In genomic region chr1:47432071-47433036, GRCh38 we compare ENCODE assay signal across 8 cellular contexts. TPM values are rescaled to one million over a fixed set of nuclear protein-coding genes. Genes with fewer than 3 reads are reported as not detected.
DNase-seq lines count a peak whose midpoint lies in the region; ATAC-seq and TF ChIP-seq lines count a peak whose summit lies in the region.

No MANE protein-coding gene starts in this region.

- POLR2A ChIA-PET in naive thymus-derived CD4-positive, alpha-beta T cell (lab: Charles Lee), result no interaction called here

- no peaks in the 10 kb centered on the region for H3K79me2 ChIP-seq in fibroblast of lung (ENCODE audit: control insufficient read depth, insufficient read depth, low read length)

- TF ChIP-seq CTCF in fibroblast of lung (conservative IDR thresholded peaks at IDR 0.05 in 1 of 2, IDR thresholded peaks at IDR 0.05 in 1 of 2; ENCODE audit: low read depth in 1 of 2, low read length in 2 of 2), result peak; percentile 78 to 87

- H3K27ac Mint-ChIP-seq in naive thymus-derived CD4-positive, alpha-beta T cell, result peak overlapping the region in 2 of 9 donors; percentile 38 to 55

- H3K4me3 Mint-ChIP-seq in naive thymus-derived CD4-positive, alpha-beta T cell, result peak overlapping the region; percentile 30 to 81 (median 75)

- H3K9me3 ChIP-seq in HAP-1 (no peaks in the 10 kb centered on the region), NT2/D1 (ENCODE audit: insufficient read depth, low read length) (peaks cover 30% of the 10 kb centered on the region), fibroblast of lung (ENCODE audit: control insufficient read depth, insufficient read depth, low read depth, low read length) (no peaks in the 10 kb centered on the region), thymus (ENCODE audit: control insufficient read depth) (no peaks in the 10 kb centered on the region)
- no peaks in the 10 kb centered on the region for H3K9me3 ChIP-seq in naive thymus-derived CD4-positive, alpha-beta T cell (ENCODE audit: control insufficient read depth in 2 of 3, low read length in 3 of 3)

- H3K9me3 Mint-ChIP-seq in naive thymus-derived CD4-positive, alpha-beta T cell, result peaks cover 0 to 3% (median 0%) of the 10 kb centered on the region in 11 donors

- H3K36me3 ChIP-seq in HAP-1 (replicated peaks) (peaks cover 21% of the 10 kb centered on the region), NT2/D1 (ENCODE audit: insufficient read depth, insufficient read length, low read length) (no peaks in the 10 kb centered on the region), fibroblast of lung (ENCODE audit: control insufficient read depth, insufficient read depth, low read length) (no peaks in the 10 kb centered on the region), thymus (ENCODE audit: control insufficient read depth, insufficient read depth) (no peaks in the 10 kb centered on the region)
- H3K36me3 ChIP-seq in naive thymus-derived CD4-positive, alpha-beta T cell (ENCODE audit: control insufficient read depth in 2 of 3, insufficient read depth in 3 of 3, low read length in 3 of 3), result no peaks in the 10 kb centered on the region

- intact Hi-C loops in naive thymus-derived CD4-positive, alpha-beta T cell (cut with micrococcal nuclease), result loop anchor here (1.0 to 10.0 kb wide), 3 partner anchors 278 to 938 kb away; no protein-coding TSS in a partner anchor

- peaks cover 25 to 47% (median 39%) of the 10 kb centered on the region in 7 donors for H3K4me1 Mint-ChIP-seq in naive thymus-derived CD4-positive, alpha-beta T cell

- H3K4me1 ChIP-seq in HAP-1 (peaks cover 5% of the 10 kb centered on the region), NT2/D1 (ENCODE audit: insufficient read depth, insufficient read length) (peaks cover 14% of the 10 kb centered on the region), fibroblast of lung (ENCODE audit: control insufficient read depth, extremely low read depth, insufficient read depth, low read length) (peaks cover 2% of the 10 kb centered on the region), thymus (ENCODE audit: control insufficient read depth, insufficient read depth, low read length) (peaks cover 5% of the 10 kb centered on the region)
- H3K4me1 ChIP-seq in naive thymus-derived CD4-positive, alpha-beta T cell (ENCODE audit: control insufficient read depth in 2 of 2, insufficient read depth in 2 of 2, low read length in 2 of 2), result peaks cover 8 to 38% of the 10 kb centered on the region in 2 donors

- H3K27me3 ChIP-seq in HAP-1 (ENCODE audit: low read depth) (no peaks in the 10 kb centered on the region), NT2/D1 (ENCODE audit: insufficient read depth, insufficient read length) (peaks cover 50% of the 10 kb centered on the region), fibroblast of lung (ENCODE audit: control insufficient read depth, insufficient read depth, low read length) (no peaks in the 10 kb centered on the region), thymus (ENCODE audit: control insufficient read depth, insufficient read depth) (peaks cover 42% of the 10 kb centered on the region)
- H3K27me3 ChIP-seq in naive thymus-derived CD4-positive, alpha-beta T cell (ENCODE audit: control insufficient read depth in 2 of 2, insufficient read depth in 2 of 2, low read length in 2 of 2), result peaks cover 0 to 25% of the 10 kb centered on the region in 2 donors

- H3K36me3 Mint-ChIP-seq in naive thymus-derived CD4-positive, alpha-beta T cell, result peaks cover 0 to 18% (median 0%) of the 10 kb centered on the region in 5 donors

- WGBS in thymus, result 8% methylated on average over 32 of the region's 32 CpGs

- H3K27me3 Mint-ChIP-seq in naive thymus-derived CD4-positive, alpha-beta T cell, result peaks cover 46 to 52% (median 49%) of the 10 kb centered on the region in 5 donors

- H3K27ac ChIP-seq in fibroblast of lung (ENCODE audit: insufficient read depth, low read length) (no peak overlapping the region), thymus (ENCODE audit: low read depth) (no peak overlapping the region)
- no peak overlapping the region for H3K27ac ChIP-seq in naive thymus-derived CD4-positive, alpha-beta T cell (ENCODE audit: low read depth, low read length)

- H3K9ac ChIP-seq in NT2/D1 (ENCODE audit: insufficient read length, low read depth) (no peak overlapping the region), fibroblast of lung (ENCODE audit: insufficient read depth, low read length) (peak overlapping the region; percentile 5)

- H4K20me1 ChIP-seq in fibroblast of lung (ENCODE audit: control insufficient read depth, extremely low read depth, insufficient read depth, low read length), result no peaks in the 10 kb centered on the region

- DNase-seq in COLO829 (ENCODE audit: low spot score) (peak; percentile 74), HAP-1 (ENCODE audit: low spot score in 2 of 2) (peak; percentile 33 to 70), NT2/D1 (ENCODE audit: low read depth, low spot score) (peak; percentile 84), fibroblast of lung (ENCODE audit: low read depth in 2 of 2) (peak; percentile 56 to 74)
- peak; percentile 79 to 80 for DNase-seq in activated T-cell treated with anti-CD3 and anti-CD28 coated beads, Interleukin-2, amount 50 U/mL, for 48 hours
- peak in 8 of 9 donors; percentile 44 to 68 (median 58) for DNase-seq in naive thymus-derived CD4-positive, alpha-beta T cell

- peak overlapping the region; percentile 61 for H2AFZ ChIP-seq in fibroblast of lung (ENCODE audit: low read length)

- CTCF ChIA-PET in naive thymus-derived CD4-positive, alpha-beta T cell (lab: Charles Lee), result interaction anchor here (0.5 to 1.3 kb wide), 3 partner anchors 80 to 299 kb away, joined by 3 to 7 read pairs (median 3); no protein-coding TSS in a partner anchor

- in situ Hi-C loops in HAP-1 (cut with MboI; ENCODE audit: low sequenced_read_pairs), result loop anchor here (5.0 kb wide), 1 partner anchor 280 kb away; no protein-coding TSS in a partner anchor

- peak; percentile 54 for ATAC-seq in naive thymus-derived CD4-positive, alpha-beta T cell
- ATAC-seq in HG03565 (IDR thresholded peaks at IDR 0.05; ENCODE audit: unreplicated experiment), result no peak

- H3K4me2 ChIP-seq in fibroblast of lung (ENCODE audit: extremely low read depth, insufficient read depth, low read length), result peak overlapping the region; percentile 66

- H3K4me3 ChIP-seq in HAP-1 (no peak overlapping the region), NT2/D1 (ENCODE audit: insufficient read length, low read depth) (no peak overlapping the region), fibroblast of lung (replicated peaks in 1 of 4; ENCODE audit: control extremely low read depth in 1 of 4, insufficient read depth in 1 of 4, low read depth in 3 of 4, low read length in 4 of 4) (peak overlapping the region in 1 of 4 experiments; percentile 5), thymus (ENCODE audit: low read length) (peak overlapping the region; percentile 34)
- H3K4me3 ChIP-seq in naive thymus-derived CD4-positive, alpha-beta T cell (ENCODE audit: low read length), result peak overlapping the region; percentile 20

RNA-seq across cellular contexts. Expression of gene FOXD2, which starts 5.5 kb away (rescaled TPM):
- total RNA-seq in fibroblast of lung, result 0.51 and 0.83 TPM in 2 replicates
- polyA plus RNA-seq in fibroblast of lung (0.08 and 0.19 TPM in 2 replicates), thymus (0.16 TPM)
- 0.45 and 0.63 TPM in 2 replicates for polyA plus RNA-seq in fibroblast of lung (2012)
- 0.12 and 0.19 TPM in 2 replicates for polyA minus RNA-seq in fibroblast of lung (ENCODE audit: low replicate concordance)
- total RNA-seq in naive thymus-derived CD4-positive, alpha-beta T cell, result under 1 TPM; 0.16 to 0.59 (median 0.24) TPM
- polyA plus RNA-seq in naive thymus-derived CD4-positive, alpha-beta T cell, result under 1 TPM; 0.05 TPM

RNA-seq across cellular contexts. Expression of gene FOXE3, which starts 16.3 kb away (rescaled TPM):
- not detected in 2 replicates for total RNA-seq in fibroblast of lung
- polyA plus RNA-seq in fibroblast of lung, result 0.03 TPM in 1 of 2 replicates, not detected in the other
- polyA plus RNA-seq in fibroblast of lung (2012), result not detected in 2 replicates
- polyA minus RNA-seq in fibroblast of lung (ENCODE audit: low replicate concordance), result not detected in 2 replicates
- total RNA-seq in naive thymus-derived CD4-positive, alpha-beta T cell, result not detected
- polyA plus RNA-seq in naive thymus-derived CD4-positive, alpha-beta T cell, result not detected
- polyA plus RNA-seq in thymus, result 0.39 TPM

Comparison
In these comparisons a context has a peak if more than half of its experiments do, and no peak if none do; other contexts are left out.
1. H3K4me3 ChIP-seq: peak in naive thymus-derived CD4-positive, alpha-beta T cell (single experiment) and thymus (single experiment); none in HAP-1 (single experiment) and NT2/D1 (single experiment).
2. Peak in every context shown above with its lines, with median percentiles within 50 percentile points of each other: DNase-seq.